In genomic region chr12:14913381-14913781, GRCh38 we compare ENCODE assay signal across 13 cellular contexts. TPM values are rescaled to one million over a fixed set of nuclear protein-coding genes. Genes with fewer than 3 reads are reported as not detected.
DNase-seq lines count a peak whose midpoint lies in the region; ATAC-seq and TF ChIP-seq lines count a peak whose summit lies in the region.
"Had no signal": no experiment of that assay in that cellular context is flagged by ENCODE, and none has a peak within 500 bp of the region (broad histone marks: within the 10 kb centered on the region; RNA-seq: fewer than 3 reads in every experiment).

No MANE protein-coding gene starts in this region.

- no peak overlapping the region for H3K4me3 ChIP-seq in suprapubic skin

- no peak for TF ChIP-seq CTCF in suprapubic skin (IDR thresholded peaks at IDR 0.05)

- H3K27me3 Mint-ChIP-seq in natural killer cell treated with Interleukin-12 subunit alpha and Interleukin-12 subunit beta and Interleukin-15 and Interleukin-18, amount 100 ng/mL, for 72 hours = no peaks in the 10 kb centered on the region
- H3K27me3 Mint-ChIP-seq: stimulated activated naive B cell treated with anti-CD40 and anti-IgM and Interleukin-4, amounts not matched to agents 10 μg/mL and 1 μg/mL and 100 μg/mL, for 72 hours had no signal

- no peaks in the 10 kb centered on the region for H3K27me3 ChIP-seq in suprapubic skin

- H3K9me3 Mint-ChIP-seq in natural killer cell treated with Interleukin-12 subunit alpha and Interleukin-12 subunit beta and Interleukin-15 and Interleukin-18, amount 100 ng/mL, for 72 hours = no peaks in the 10 kb centered on the region
- H3K9me3 Mint-ChIP-seq: HFFc6 had no signal

- H3K36me3 ChIP-seq in suprapubic skin = no peaks in the 10 kb centered on the region

- H3K9me3 ChIP-seq in suprapubic skin = no peaks in the 10 kb centered on the region

- ATAC-seq in natural killer cell treated with Interleukin-12 subunit alpha and Interleukin-12 subunit beta and Interleukin-15 and Interleukin-18, amount 100 ng/mL, for 72 hours = no peak
- ATAC-seq in HG03439 (IDR thresholded peaks at IDR 0.05; ENCODE audit: unreplicated experiment) = no peak
- ATAC-seq: stimulated activated naive B cell treated with anti-CD40 and anti-IgM and Interleukin-4, amounts not matched to agents 10 μg/mL and 1 μg/mL and 100 μg/mL, for 72 hours had no signal

- H3K4me1 ChIP-seq in suprapubic skin = peaks cover 21% of the 10 kb centered on the region

- peak overlapping the region; percentile 75 for H3K27ac ChIP-seq in suprapubic skin
- H3K27ac ChIP-seq: KMS-11 had no signal

- peaks cover 11 to 16% of the 10 kb centered on the region in 2 donors for H3K4me1 Mint-ChIP-seq in natural killer cell treated with Interleukin-12 subunit alpha and Interleukin-12 subunit beta and Interleukin-15 and Interleukin-18, amount 100 ng/mL, for 72 hours (ENCODE audit: low read depth in 2 of 2)

- peaks cover 24% of the 10 kb centered on the region for H3K36me3 Mint-ChIP-seq in natural killer cell treated with Interleukin-12 subunit alpha and Interleukin-12 subunit beta and Interleukin-15 and Interleukin-18, amount 100 ng/mL, for 72 hours

- DNase-seq in NCI-H2107 (lab: John Stamatoyannopoulos, UW) = peak; percentile 75
- DNase-seq in astrocyte of the hippocampus (ENCODE audit: low read depth, low spot score) = peak; percentile 33
- DNase-seq in islet precursor cell = peak; percentile 98
- peak; percentile 66 to 82 for DNase-seq in suprapubic skin (ENCODE audit: low spot score in 2 of 2)
- no peak for DNase-seq in natural killer cell treated with Interleukin-12 subunit alpha and Interleukin-12 subunit beta and Interleukin-15 and Interleukin-18, amount 100 ng/mL, for 72 hours (ENCODE audit: low spot score)
- no peak for DNase-seq in NCI-H1048 (lab: John Stamatoyannopoulos, UW)
- DNase-seq: activated CD4-positive, alpha-beta T cell treated with anti-CD3 and anti-CD28 coated beads for 1 hour; erythroblast; HFFc6; stimulated activated CD4-positive, alpha-beta T cell treated with anti-CD3 and anti-CD28 coated beads, Interleukin-1b, Interleukin-23, amount 100 ng/mL, for 48 hours; stimulated activated naive B cell treated with anti-CD40 and anti-IgM and Interleukin-4, amounts not matched to agents 10 μg/mL and 1 μg/mL and 100 μg/mL, for 72 hours had no signal

- no peak for TF ChIP-seq EP300 in suprapubic skin (IDR thresholded peaks at IDR 0.05)

- no peak overlapping the region for H3K4me3 Mint-ChIP-seq in natural killer cell treated with Interleukin-12 subunit alpha and Interleukin-12 subunit beta and Interleukin-15 and Interleukin-18, amount 100 ng/mL, for 72 hours
- H3K4me3 Mint-ChIP-seq: HFFc6; stimulated activated naive B cell treated with anti-CD40 and anti-IgM and Interleukin-4, amounts not matched to agents 10 μg/mL and 1 μg/mL and 100 μg/mL, for 72 hours had no signal

- no peak for TF ChIP-seq POLR2A in suprapubic skin (IDR thresholded peaks at IDR 0.05)

- 48% methylated on average over 4 of the region's 4 CpGs for WGBS in suprapubic skin

- H3K27ac Mint-ChIP-seq in natural killer cell treated with Interleukin-12 subunit alpha and Interleukin-12 subunit beta and Interleukin-15 and Interleukin-18, amount 100 ng/mL, for 72 hours = no peak overlapping the region
- H3K27ac Mint-ChIP-seq: HFFc6; stimulated activated naive B cell treated with anti-CD40 and anti-IgM and Interleukin-4, amounts not matched to agents 10 μg/mL and 1 μg/mL and 100 μg/mL, for 72 hours had no signal

RNA-seq across cellular contexts. Expression of gene ERP27, which starts 25.0 kb away (rescaled TPM):
- 1 to 10 TPM in 1 of 4 donors, under 1 TPM in 2, not detected in 1; 0.21 to 2.5 (median 0.91) TPM for total RNA-seq in suprapubic skin
- total RNA-seq in natural killer cell treated with Interleukin-12 subunit alpha and Interleukin-12 subunit beta and Interleukin-15 and Interleukin-18, amount 100 ng/mL, for 72 hours = 1 to 10 TPM; 3.2 to 3.7 TPM
- total RNA-seq: HFFc6 had no signal

RNA-seq across cellular contexts. Expression of gene MGP, which starts 27.7 kb away (rescaled TPM):
- total RNA-seq in suprapubic skin = 100 to 1,000 TPM in 1 of 4 donors, 10 to 100 TPM in 3; 43.5 to 135 (median 58.3) TPM
- not detected for total RNA-seq in natural killer cell treated with Interleukin-12 subunit alpha and Interleukin-12 subunit beta and Interleukin-15 and Interleukin-18, amount 100 ng/mL, for 72 hours

RNA-seq across cellular contexts. Expression of gene ARHGDIB, which starts 48.0 kb away (rescaled TPM):
- 100 to 1,000 TPM in 1 of 4 donors, 10 to 100 TPM in 3; 74.7 to 109 (median 85.4) TPM for total RNA-seq in suprapubic skin
- total RNA-seq in natural killer cell treated with Interleukin-12 subunit alpha and Interleukin-12 subunit beta and Interleukin-15 and Interleukin-18, amount 100 ng/mL, for 72 hours = 100 to 1,000 TPM; 412 to 543 TPM

RNA-seq across cellular contexts. Expression of gene PDE6H, which starts 59.5 kb away (rescaled TPM):
- total RNA-seq in suprapubic skin = not detected
- total RNA-seq in natural killer cell treated with Interleukin-12 subunit alpha and Interleukin-12 subunit beta and Interleukin-15 and Interleukin-18, amount 100 ng/mL, for 72 hours = not detected
- total RNA-seq: HFFc6 had no signal

Comparison
In these comparisons a context has a peak if more than half of its experiments do, and no peak if none do; other contexts are left out.
1. DNase-seq: peak in NCI-H2107 (single experiment), astrocyte of the hippocampus (single experiment), islet precursor cell (single experiment) and suprapubic skin (2 of 2); none in natural killer cell treated with Interleukin-12 subunit alpha and Interleukin-12 subunit beta and Interleukin-15 and Interleukin-18, amount 100 ng/mL, for 72 hours (single experiment) and NCI-H1048 (single experiment).
2. RNA of gene MGP, which starts 27.7 kb away (total RNA-seq): 43.5 to 135 TPM in suprapubic skin; not detected in natural killer cell treated with Interleukin-12 subunit alpha and Interleukin-12 subunit beta and Interleukin-15 and Interleukin-18, amount 100 ng/mL, for 72 hours; every median in the first group is over 10 times any median in the second.